In the genomic region with DNA sequence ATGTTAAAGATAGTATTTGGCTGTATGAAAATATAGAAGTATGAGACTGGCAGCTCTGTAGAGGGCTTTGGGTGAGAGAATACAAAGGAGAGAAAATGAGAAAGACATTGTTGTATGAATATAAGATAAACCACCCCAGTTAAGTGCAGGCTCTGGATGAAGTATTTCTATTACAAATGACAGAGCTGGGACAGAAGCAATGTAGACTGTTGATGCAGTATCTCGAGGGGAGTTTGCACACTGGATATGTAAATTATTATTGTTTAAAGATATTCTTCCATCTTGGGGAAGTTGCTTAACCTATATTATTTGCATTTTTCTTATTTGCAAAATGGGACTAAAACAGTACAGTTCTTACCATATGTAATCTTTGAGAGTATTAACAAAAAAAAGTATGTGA, we compare ENCODE assay signal across 16 cellular contexts. TPM values are rescaled to one million over a fixed set of nuclear protein-coding genes. Genes with fewer than 3 reads are reported as not detected.
"Had no signal": no experiment of that assay in that cellular context is flagged by ENCODE, and none has a peak within 500 bp of the region (broad histone marks: within the 10 kb centered on the region; RNA-seq: fewer than 3 reads in every experiment).

No MANE protein-coding gene starts in this region.

- DNase-seq: activated CD4-positive, alpha-beta T cell treated with anti-CD3 and anti-CD28 coated beads for 1 hour; activated CD8-positive, alpha-beta memory T cell treated with anti-CD3 and anti-CD28 coated beads for 24 hours; activated effector memory CD4-positive, alpha-beta T cell treated with anti-CD3 and anti-CD28 coated beads, Interleukin-2, amount 50 U/mL, for 16 hours; anterior cingulate cortex; cerebellar nuclear complex; dermis blood vessel endothelial cell; endodermal cell; erythroblast; kidney glomerular epithelial cell; right cardiac atrium; small intestine; transverse colon had no signal

- H3K27me3 ChIP-seq: hepatocyte, transverse colon had no signal

- H3K4me3 Mint-ChIP-seq: activated naive CD8-positive, alpha-beta T cell; endodermal cell; mesothelial cell of epicardium had no signal

- H3K4me1 Mint-ChIP-seq: endodermal cell, mesothelial cell of epicardium had no signal

- H3K9me3 Mint-ChIP-seq: endodermal cell, mesothelial cell of epicardium had no signal

- H3K36me3 ChIP-seq: transverse colon had no signal

- ATAC-seq: right cardiac atrium had no signal

- H3K4me3 ChIP-seq: hepatocyte, transverse colon had no signal

- H3K27ac Mint-ChIP-seq: activated naive CD8-positive, alpha-beta T cell; endodermal cell; mesothelial cell of epicardium; progenitor cell of endocrine pancreas had no signal

- H3K9me3 ChIP-seq: transverse colon had no signal

- H3K27ac ChIP-seq: hepatocyte, transverse colon had no signal

- H3K36me3 Mint-ChIP-seq: activated naive CD8-positive, alpha-beta T cell; mesothelial cell of epicardium had no signal

RNA-seq across cellular contexts. Expression of gene ENTPD1, which starts 31.5 kb away (rescaled TPM):
- total RNA-seq: progenitor cell of endocrine pancreas had no signal
